Comparison of ENCODE assay signal across 13 cellular contexts in the genomic region with DNA sequence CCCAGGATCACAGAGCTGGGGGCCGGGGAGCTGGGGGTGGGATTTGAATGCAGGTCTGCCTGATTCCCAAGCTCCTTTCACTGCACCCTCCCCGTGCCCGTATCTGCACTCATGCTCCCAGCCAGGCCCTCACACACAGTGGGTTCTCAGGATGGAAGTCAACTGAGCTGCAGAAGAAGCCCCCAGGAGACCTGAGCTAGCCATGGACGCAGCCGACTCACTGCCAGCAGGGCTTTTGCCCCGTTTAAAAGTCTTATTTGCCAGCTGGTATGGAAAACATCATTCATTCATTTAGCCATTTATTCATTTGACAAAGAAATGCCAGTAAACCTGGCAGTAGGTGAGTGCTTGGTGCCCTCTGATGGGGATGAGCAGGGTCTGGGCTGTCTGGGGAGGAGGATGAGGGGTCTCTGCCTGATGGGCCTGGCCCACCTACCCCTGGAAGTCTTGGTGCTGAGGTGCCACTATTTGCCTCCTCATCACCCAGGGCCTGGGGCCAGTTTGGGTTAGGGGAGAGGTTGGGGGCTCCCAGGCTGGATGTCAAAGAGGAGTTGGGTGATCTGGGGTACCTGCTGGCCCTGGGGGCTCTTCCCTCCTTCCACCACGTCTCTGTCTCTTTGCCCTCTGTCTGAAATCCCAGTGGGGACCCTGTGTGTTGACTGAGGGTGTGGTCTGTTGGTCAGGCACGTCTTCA. TPM values are rescaled to one million over a fixed set of nuclear protein-coding genes. Genes with fewer than 3 reads are reported as not detected.
DNase-seq lines count a peak whose midpoint lies in the region; ATAC-seq, FAIRE-seq and TF ChIP-seq lines count a peak whose summit lies in the region.
"Had no signal": no experiment of that assay in that cellular context is flagged by ENCODE, and none has a peak within 500 bp of the region (broad histone marks: within the 10 kb centered on the region; RNA-seq: fewer than 3 reads in every experiment).

No MANE protein-coding gene starts in this region.

- TF ChIP-seq POLR2A in esophagus muscularis mucosa (IDR thresholded peaks at IDR 0.05; ENCODE audit: low read depth): no peak

- CTCF ChIA-PET in T-cell (lab: Charles Lee): interaction anchor here in 1 of 2 donors (0.9 to 1.6 kb wide), 2 partner anchors 9 to 10 kb away, joined by 7 to 8 read pairs; no protein-coding TSS in a partner anchor

- no peak for DNase-seq in activated CD4-positive, alpha-beta T cell treated with anti-CD3 and anti-CD28 coated beads, Interleukin-2, amount 10 ng/mL, durations not matched to agents 24 days and 14 days
- no peak for DNase-seq in activated CD4-positive, alpha-beta T cell treated with anti-CD3 and anti-CD28 coated beads, Interleukin-2, amount 50 U/mL, for 1 hour
- no peak for DNase-seq in T-cell
- no peak for DNase-seq in esophagus muscularis mucosa (ENCODE audit: extremely low spot score)
- DNase-seq in small intestine: no peak
- DNase-seq in hypothalamus (lab: John Stamatoyannopoulos, UW): no peak
- DNase-seq: NK-92 treated with Interleukin-12 subunit alpha and Interleukin-12 subunit beta, amount 100 ng/mL, for 24 hours had no signal

- H3K27me3 ChIP-seq in esophagus muscularis mucosa (peaks cover 0 to 47% (median 3%) of the 10 kb centered on the region in 4 donors), small intestine (ENCODE audit: control insufficient read depth in 2 of 2, insufficient read depth in 2 of 2, low read length in 2 of 2) (no peaks in the 10 kb centered on the region)

- H3K9me3 ChIP-seq in esophagus muscularis mucosa (no peaks in the 10 kb centered on the region), small intestine (ENCODE audit: control insufficient read depth, low read depth) (no peaks in the 10 kb centered on the region)
- H3K9me3 ChIP-seq: A549 had no signal

- H3K9me3 Mint-ChIP-seq in activated CD4-positive, alpha-beta T cell treated with anti-CD3 and anti-CD28 coated beads, Interleukin-2, amount 10 ng/mL, durations not matched to agents 24 days and 14 days: no peaks in the 10 kb centered on the region
- peaks cover 0 to 4% (median 0%) of the 10 kb centered on the region in 3 donors for H3K9me3 Mint-ChIP-seq in T-cell
- H3K9me3 Mint-ChIP-seq: nephron had no signal

- peaks cover 71% of the 10 kb centered on the region for H3K4me1 Mint-ChIP-seq in activated CD4-positive, alpha-beta T cell treated with anti-CD3 and anti-CD28 coated beads, Interleukin-2, amount 10 ng/mL, durations not matched to agents 24 days and 14 days
- peaks cover 63 to 78% (median 73%) of the 10 kb centered on the region in 3 donors for H3K4me1 Mint-ChIP-seq in T-cell

- FAIRE-seq in small intestine (lab: Jason Lieb, UNC): no peak
- FAIRE-seq: A549 had no signal

- H3K4me1 ChIP-seq in esophagus muscularis mucosa: peaks cover 50 to 72% (median 58%) of the 10 kb centered on the region in 4 donors
- peaks cover 2 to 8% of the 10 kb centered on the region in 2 donors for H3K4me1 ChIP-seq in small intestine (ENCODE audit: control insufficient read depth in 2 of 2, insufficient read depth in 1 of 2, low read depth in 1 of 2, low read length in 1 of 2)
- H3K4me1 ChIP-seq: A549 had no signal

- H3K27ac Mint-ChIP-seq in activated CD4-positive, alpha-beta T cell treated with anti-CD3 and anti-CD28 coated beads, Interleukin-2, amount 10 ng/mL, durations not matched to agents 24 days and 14 days: peak overlapping the region; percentile 79
- H3K27ac Mint-ChIP-seq in T-cell: peak overlapping the region; percentile 90 to 100
- H3K27ac Mint-ChIP-seq: nephron had no signal

- intact Hi-C loops in activated CD4-positive, alpha-beta T cell treated with anti-CD3 and anti-CD28 coated beads, Interleukin-2, amount 10 ng/mL, durations not matched to agents 24 days and 14 days (cut with micrococcal nuclease): loop anchor here (10.0 kb wide), 2 partner anchors 265 to 345 kb away; no protein-coding TSS in a partner anchor
- intact Hi-C loops in esophagus muscularis mucosa (cut with DNase I): no loop called here

- peak overlapping the region; percentile 100 for H3K4me3 Mint-ChIP-seq in activated CD4-positive, alpha-beta T cell treated with anti-CD3 and anti-CD28 coated beads, Interleukin-2, amount 10 ng/mL, durations not matched to agents 24 days and 14 days
- peak overlapping the region; percentile 97 to 100 (median 100) for H3K4me3 Mint-ChIP-seq in T-cell

- H3K27me3 Mint-ChIP-seq in activated CD4-positive, alpha-beta T cell treated with anti-CD3 and anti-CD28 coated beads, Interleukin-2, amount 10 ng/mL, durations not matched to agents 24 days and 14 days: no peaks in the 10 kb centered on the region
- H3K27me3 Mint-ChIP-seq in T-cell: no peaks in the 10 kb centered on the region

- peak overlapping the region in 2 of 4 donors; percentile 34 to 87 for H3K27ac ChIP-seq in esophagus muscularis mucosa (replicated peaks in 1 of 4)
- H3K27ac ChIP-seq in small intestine (ENCODE audit: low read depth in 1 of 2, low read length in 1 of 2): peak overlapping the region; percentile 18 to 59
- H3K27ac ChIP-seq: A549, SK-N-MC had no signal

- H3K4me3 ChIP-seq in esophagus muscularis mucosa: peak overlapping the region in 3 of 4 donors; percentile 69 to 86 (median 81)
- no peak overlapping the region for H3K4me3 ChIP-seq in small intestine (ENCODE audit: low read depth in 1 of 2, low read length in 2 of 2)
- H3K4me3 ChIP-seq: A549, SK-N-MC had no signal

- TF ChIP-seq CTCF in esophagus muscularis mucosa (IDR thresholded peaks at IDR 0.05): no peak

- peaks cover 44% of the 10 kb centered on the region for H3K36me3 Mint-ChIP-seq in activated CD4-positive, alpha-beta T cell treated with anti-CD3 and anti-CD28 coated beads, Interleukin-2, amount 10 ng/mL, durations not matched to agents 24 days and 14 days (ENCODE audit: low read depth)
- peaks cover 18% of the 10 kb centered on the region for H3K36me3 Mint-ChIP-seq in T-cell

- POLR2A ChIA-PET in T-cell (lab: Charles Lee): interaction anchor here (0.6 to 1.3 kb wide), 4 partner anchors 9 to 13 kb away, joined by 3 to 8 read pairs (median 4); no protein-coding TSS in a partner anchor

- WGBS in esophagus muscularis mucosa: 83% methylated on average over 6 of the region's 8 CpGs
- 74 to 79% (median 78%) methylated on average over 7 to 8 of the region's 8 CpGs for WGBS in small intestine, 3 donors

- H3K36me3 ChIP-seq in esophagus muscularis mucosa: peaks cover 0 to 8% (median 4%) of the 10 kb centered on the region in 4 donors
- no peaks in the 10 kb centered on the region for H3K36me3 ChIP-seq in small intestine (ENCODE audit: control insufficient read depth in 2 of 2, insufficient read depth in 2 of 2, low read length in 2 of 2)

- ATAC-seq in T-cell (replicated peaks in 1 of 4) (no peak), GM21390 (IDR thresholded peaks at IDR 0.05; ENCODE audit: unreplicated experiment) (no peak), GM21619 (IDR thresholded peaks at IDR 0.05; ENCODE audit: unreplicated experiment) (no peak)
- ATAC-seq: A549; activated CD4-positive, CD25-positive, alpha-beta regulatory T cell treated with anti-CD3 and anti-CD28 coated beads, Interleukin-2, amount 50 U/mL, for 24 hours had no signal

- no peak for TF ChIP-seq EP300 in esophagus muscularis mucosa (IDR thresholded peaks at IDR 0.05)

RNA-seq across cellular contexts. Expression of gene TNFRSF1B, which starts 2.8 kb away (rescaled TPM):
- 145 TPM in 2 replicates for total RNA-seq in activated CD4-positive, alpha-beta T cell treated with anti-CD3 and anti-CD28 coated beads, Interleukin-2, amount 10 ng/mL, durations not matched to agents 24 days and 14 days
- total RNA-seq in T-cell (100 to 1,000 TPM in 2 of 5 donors, 10 to 100 TPM in 3; 55.0 to 130 (median 99.6) TPM), esophagus muscularis mucosa (10 to 100 TPM; 15.4 to 55.5 (median 32.4) TPM)
- polyA plus RNA-seq in small intestine: 10 to 100 TPM; 17.2 to 30.4 (median 20.0) TPM

Comparison
In these comparisons a context has a peak if more than half of its experiments do, and no peak if none do; other contexts are left out.
1. H3K4me3 ChIP-seq: peak in esophagus muscularis mucosa (3 of 4); none in small intestine (0 of 2).